In the genomic region with DNA sequence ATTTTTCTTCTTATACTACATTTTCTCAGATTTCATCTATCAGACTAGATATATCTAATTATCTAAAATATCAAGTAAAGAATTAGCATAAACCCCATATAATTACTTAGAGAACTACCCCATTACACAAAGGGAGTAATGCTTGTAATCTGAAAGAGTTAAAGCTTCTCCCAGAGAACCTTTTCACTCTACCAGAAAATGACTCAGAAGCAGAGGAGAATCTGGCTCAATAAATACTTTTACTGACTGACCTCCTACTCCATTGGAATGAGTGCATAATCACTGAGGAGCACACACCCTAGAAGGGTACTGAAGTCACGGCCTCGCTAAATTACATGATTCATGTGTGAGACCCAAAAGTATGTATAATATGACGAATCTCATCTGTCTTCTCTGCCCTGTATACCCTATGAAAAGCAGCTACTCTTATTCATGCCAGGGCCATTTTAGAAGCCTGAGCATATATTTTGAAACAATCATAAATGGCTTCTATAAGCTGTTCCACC, we compare ENCODE assay signal across 9 cellular contexts. TPM values are rescaled to one million over a fixed set of nuclear protein-coding genes. Genes with fewer than 3 reads are reported as not detected.
DNase-seq lines count a peak whose midpoint lies in the region; ATAC-seq and TF ChIP-seq lines count a peak whose summit lies in the region.
"Had no signal": no experiment of that assay in that cellular context is flagged by ENCODE, and none has a peak within 500 bp of the region (broad histone marks: within the 10 kb centered on the region; RNA-seq: fewer than 3 reads in every experiment).

No MANE protein-coding gene starts in this region.

- H3K4me3 ChIP-seq in GM23248 (peak overlapping the region; percentile 63), adipocyte (ENCODE audit: low read length) (peak overlapping the region; percentile 76), spleen (no peak overlapping the region)

- no peaks in the 10 kb centered on the region for H3K27me3 Mint-ChIP-seq in stimulated activated naive B cell treated with anti-CD40 and anti-IgM and Interleukin-4, amounts not matched to agents 10 μg/mL and 1 μg/mL and 100 μg/mL, for 72 hours
- H3K27me3 Mint-ChIP-seq in endothelial cell (ENCODE audit: unreplicated experiment), result no peaks in the 10 kb centered on the region

- H3K79me2 ChIP-seq in GM23248 (ENCODE audit: insufficient read depth), result peaks cover 92% of the 10 kb centered on the region

- intact Hi-C loops in left cardiac atrium (cut with DNase I) (no loop called here), spleen (cut with DNase I; ENCODE audit: low total_unique reads) (no loop called here)

- TF ChIP-seq CTCF in spleen (IDR thresholded peaks at IDR 0.05 in 8 of 11, conservative IDR thresholded peaks at IDR 0.05 in 3 of 11) (no peak), endothelial cell (IDR thresholded peaks at IDR 0.05; ENCODE audit: unreplicated experiment) (no peak)

- no peak overlapping the region for H3K4me3 Mint-ChIP-seq in stimulated activated naive B cell treated with anti-CD40 and anti-IgM and Interleukin-4, amounts not matched to agents 10 μg/mL and 1 μg/mL and 100 μg/mL, for 72 hours
- no peak overlapping the region for H3K4me3 Mint-ChIP-seq in endothelial cell (ENCODE audit: unreplicated experiment)
- H3K4me3 Mint-ChIP-seq: natural killer cell had no signal

- H3K4me1 ChIP-seq in GM23248 (ENCODE audit: insufficient read depth), result peaks cover 58% of the 10 kb centered on the region
- H3K4me1 ChIP-seq in adipocyte (ENCODE audit: control insufficient read depth, insufficient read depth, low read length), result peaks cover 62% of the 10 kb centered on the region
- H3K4me1 ChIP-seq in spleen, result peaks cover 15 to 80% (median 55%) of the 10 kb centered on the region in 6 donors

- peak; percentile 97 for DNase-seq in GM23248
- peak; percentile 97 for DNase-seq in adipocyte (ENCODE audit: low read depth)
- no peak for DNase-seq in left cardiac atrium
- DNase-seq in spleen, result no peak
- DNase-seq in NCI-H510A treated with DMSO at 0.1 percent for 48 hours (lab: John Stamatoyannopoulos, UW), result no peak
- DNase-seq in stimulated activated naive B cell treated with anti-CD40 and anti-IgM and Interleukin-4, amounts not matched to agents 10 μg/mL and 1 μg/mL and 100 μg/mL, for 72 hours, result no peak
- no peak for DNase-seq in endothelial cell (ENCODE audit: low spot score)
- DNase-seq: natural killer cell had no signal

- peaks cover 73% of the 10 kb centered on the region for H3F3A ChIP-seq in GM23248 (ENCODE audit: insufficient read depth)

- TF ChIP-seq POLR2A in spleen (IDR thresholded peaks at IDR 0.05), result no peak

- H3K27me3 ChIP-seq in GM23248 (replicated peaks; ENCODE audit: insufficient read depth) (no peaks in the 10 kb centered on the region), adipocyte (replicated peaks; ENCODE audit: control insufficient read depth, insufficient read depth, low read length) (no peaks in the 10 kb centered on the region), spleen (replicated peaks in 1 of 7) (no peaks in the 10 kb centered on the region)

- H3K4me2 ChIP-seq in GM23248 (ENCODE audit: unreplicated experiment), result peak overlapping the region; percentile 96

- no peaks in the 10 kb centered on the region for H3K36me3 ChIP-seq in GM23248 (ENCODE audit: low read depth)
- H3K36me3 ChIP-seq in adipocyte (ENCODE audit: control insufficient read depth, insufficient read depth, low read length, severe bottlenecking), result peaks cover 8% of the 10 kb centered on the region
- peaks cover 0 to under 1% (median 0%) of the 10 kb centered on the region in 6 donors for H3K36me3 ChIP-seq in spleen

- H4K20me1 ChIP-seq in GM23248 (ENCODE audit: insufficient read depth), result no peaks in the 10 kb centered on the region

- WGBS in GM23248 (ENCODE audit: low coverage in 1 of 2, low lambda C conversion rate in 2 of 2, missing lambda C conversion rate in 2 of 2), 2 experiments, result 0 to 4% methylated on average over 3 of the region's 3 CpGs
- WGBS in spleen, 5 donors, result 62 to 75% (median 69%) methylated on average over 3 of the region's 3 CpGs

- H3K9me3 Mint-ChIP-seq in stimulated activated naive B cell treated with anti-CD40 and anti-IgM and Interleukin-4, amounts not matched to agents 10 μg/mL and 1 μg/mL and 100 μg/mL, for 72 hours, result no peaks in the 10 kb centered on the region
- H3K9me3 Mint-ChIP-seq in endothelial cell (ENCODE audit: unreplicated experiment), result no peaks in the 10 kb centered on the region
- H3K9me3 Mint-ChIP-seq: natural killer cell had no signal

- H3K36me3 Mint-ChIP-seq in stimulated activated naive B cell treated with anti-CD40 and anti-IgM and Interleukin-4, amounts not matched to agents 10 μg/mL and 1 μg/mL and 100 μg/mL, for 72 hours, result peaks cover under 1 to 12% of the 10 kb centered on the region in 2 donors
- H3K36me3 Mint-ChIP-seq in endothelial cell (ENCODE audit: low read depth, unreplicated experiment), result no peaks in the 10 kb centered on the region
- H3K36me3 Mint-ChIP-seq: natural killer cell had no signal

- ATAC-seq in left cardiac atrium, result peak; percentile 87 to 98
- ATAC-seq in HG02610 (IDR thresholded peaks at IDR 0.05; ENCODE audit: unreplicated experiment), result no peak
- ATAC-seq in stimulated activated naive B cell treated with anti-CD40 and anti-IgM and Interleukin-4, amounts not matched to agents 10 μg/mL and 1 μg/mL and 100 μg/mL, for 72 hours (replicated peaks), result no peak
- ATAC-seq: natural killer cell had no signal

- H3K9ac ChIP-seq in GM23248 (peak overlapping the region; percentile 72), adipocyte (ENCODE audit: low read length) (peak overlapping the region; percentile 85)

- H3K27ac ChIP-seq in GM23248 (peak overlapping the region; percentile 94), spleen (peak overlapping the region; percentile 14 to 70 (median 60))

- H3K27ac Mint-ChIP-seq in stimulated activated naive B cell treated with anti-CD40 and anti-IgM and Interleukin-4, amounts not matched to agents 10 μg/mL and 1 μg/mL and 100 μg/mL, for 72 hours, result no peak overlapping the region
- H3K27ac Mint-ChIP-seq in endothelial cell (ENCODE audit: unreplicated experiment), result no peak overlapping the region

- H3K9me3 ChIP-seq in GM23248 (ENCODE audit: low read depth) (no peaks in the 10 kb centered on the region), adipocyte (ENCODE audit: control insufficient read depth, low read length) (no peaks in the 10 kb centered on the region), spleen (no peaks in the 10 kb centered on the region)

- H2AFZ ChIP-seq in GM23248, result no peak overlapping the region

- no peaks in the 10 kb centered on the region for H3K9me2 ChIP-seq in GM23248 (ENCODE audit: insufficient read depth)

- peaks cover 28 to 71% of the 10 kb centered on the region in 2 donors for H3K4me1 Mint-ChIP-seq in stimulated activated naive B cell treated with anti-CD40 and anti-IgM and Interleukin-4, amounts not matched to agents 10 μg/mL and 1 μg/mL and 100 μg/mL, for 72 hours
- no peaks in the 10 kb centered on the region for H3K4me1 Mint-ChIP-seq in endothelial cell (ENCODE audit: unreplicated experiment)

- in situ Hi-C loops in GM23248 (cut with MboI), result no loop called here

RNA-seq across cellular contexts. Expression of a gene that starts 32.8 kb away (rescaled TPM):
- 18.5 and 22.4 TPM in 2 replicates for total RNA-seq in GM23248 (2014; rRNA removed; shearing (Covaris generic))
- 12.4 and 12.6 TPM in 2 replicates for polyA plus RNA-seq in GM23248 (2016; fragmentation: Nextera tagmentation; extraction: Ambion mirVana)
- 1 to 10 TPM; 6.7 to 7.9 TPM for total RNA-seq in left cardiac atrium
- total RNA-seq in spleen, result 10 to 100 TPM; 15.3 to 19.5 (median 16.9) TPM
- 1 to 10 TPM; 4.6 to 8.9 (median 6.3) TPM for polyA plus RNA-seq in spleen
- 21.8 TPM for total RNA-seq in endothelial cell (ENCODE audit: unreplicated experiment)

Comparison
In these comparisons a context has a peak if more than half of its experiments do, and no peak if none do; other contexts are left out.
1. DNase-seq: peak in GM23248 (single experiment) and adipocyte (single experiment); none in left cardiac atrium (single experiment), spleen (single experiment), NCI-H510A treated with DMSO at 0.1 percent for 48 hours (single experiment), stimulated activated naive B cell treated with anti-CD40 and anti-IgM and Interleukin-4, amounts not matched to agents 10 μg/mL and 1 μg/mL and 100 μg/mL, for 72 hours (single experiment) and endothelial cell (single experiment).
2. H3K4me3 ChIP-seq: peak in GM23248 (single experiment) and adipocyte (single experiment); none in spleen (0 of 8).
3. ATAC-seq: peak in left cardiac atrium (2 of 2); none in HG02610 (single experiment) and stimulated activated naive B cell treated with anti-CD40 and anti-IgM and Interleukin-4, amounts not matched to agents 10 μg/mL and 1 μg/mL and 100 μg/mL, for 72 hours (0 of 2).